In the genomic region with DNA sequence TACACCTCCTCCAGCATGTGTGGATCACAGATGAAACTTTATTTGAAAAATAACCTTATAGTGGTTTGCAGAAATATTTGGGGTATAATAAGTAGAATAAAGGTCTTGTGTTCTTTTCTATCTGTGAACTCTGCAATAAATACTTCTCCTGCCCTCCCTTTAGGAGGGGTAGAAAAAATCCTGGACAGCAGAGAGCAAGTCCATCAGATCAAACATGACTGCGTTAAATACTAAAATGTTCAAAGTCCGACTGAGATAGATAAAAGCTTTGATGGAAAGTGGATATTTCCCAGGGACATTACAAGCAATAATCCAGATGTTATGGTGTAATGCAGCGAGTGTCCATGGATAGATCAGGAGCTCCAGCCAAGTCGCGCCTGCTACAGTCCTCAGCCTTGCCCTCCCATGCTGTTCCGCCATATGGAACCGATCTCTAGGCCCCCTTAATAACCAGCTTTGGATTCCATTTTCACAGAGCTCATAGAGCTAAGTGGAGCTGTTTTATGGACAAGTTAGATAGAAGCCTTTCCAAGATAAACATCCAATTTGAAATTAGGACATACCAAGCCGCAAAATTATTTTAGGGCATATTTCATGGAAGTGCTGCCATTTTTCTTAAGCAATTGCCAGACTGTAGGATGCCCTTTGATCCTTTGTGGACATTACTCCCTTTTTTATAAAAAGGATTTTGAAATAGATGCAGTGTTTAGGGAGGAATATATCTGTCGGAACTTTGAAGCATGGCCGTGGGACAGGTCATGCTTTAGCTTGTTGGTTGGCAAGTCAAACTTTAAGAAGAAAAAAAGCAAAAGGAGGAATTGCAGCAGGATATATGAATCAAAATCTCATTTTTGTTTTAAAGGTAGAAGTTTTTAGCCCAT, we compare ENCODE assay signal across 17 cellular contexts.
"Had no signal": no experiment of that assay in that cellular context is flagged by ENCODE, and none has a peak within 500 bp of the region (broad histone marks: within the 10 kb centered on the region; RNA-seq: fewer than 3 reads in every experiment).

No MANE protein-coding gene starts in this region.

- H3K27ac ChIP-seq: left ventricle myocardium inferior, transverse colon had no signal

- H3K27me3 Mint-ChIP-seq: activated B cell treated with CpG ODN at 0.5 μM for 24 hours; activated CD4-positive, alpha-beta T cell treated with anti-CD3 and anti-CD28 coated beads, Interleukin-2, amount 10 ng/mL, durations not matched to agents 24 days and 14 days; stimulated activated memory B cell treated with anti-CD40 and anti-IgM and Interleukin-4, amounts not matched to agents 10 μg/mL and 1 μg/mL and 100 μg/mL, for 72 hours had no signal

- H3K27me3 ChIP-seq: transverse colon had no signal

- H3K9me3 ChIP-seq: left ventricle myocardium inferior, transverse colon had no signal

- H3K4me3 ChIP-seq: left ventricle myocardium inferior, transverse colon had no signal

- H3K4me3 Mint-ChIP-seq: activated B cell treated with CpG ODN at 0.5 μM for 24 hours; activated CD4-positive, alpha-beta T cell treated with anti-CD3 and anti-CD28 coated beads, Interleukin-2, amount 10 ng/mL, durations not matched to agents 24 days and 14 days; activated CD8-positive, alpha-beta T cell treated with anti-CD3 and anti-CD28 coated beads, Interleukin-2, amount 10 ng/mL, durations not matched to agents 7 days and 5 days; activated T-cell treated with anti-CD3 and anti-CD28 coated beads, Interleukin-2, amount 50 U/mL, for 72 hours; stimulated activated memory B cell treated with anti-CD40 and anti-IgM and Interleukin-4, amounts not matched to agents 10 μg/mL and 1 μg/mL and 100 μg/mL, for 72 hours; T-helper 1 cell treated with Interleukin-12 subunit alpha and Interleukin-12 subunit beta and Interleukin-4 antibody, amounts not matched to agents 30 μg/mL and 1 μg/mL, for 36 hours had no signal

- ATAC-seq: activated CD8-positive, alpha-beta T cell treated with anti-CD3 and anti-CD28 coated beads, Interleukin-2, amount 10 ng/mL, durations not matched to agents 7 days and 5 days; activated naive CD4-positive, alpha-beta T cell treated with anti-CD3 and anti-CD28 coated beads, Interleukin-2, amount 50 U/mL, for 72 hours; activated T-cell treated with anti-CD3 and anti-CD28 coated beads, Interleukin-2, amount 50 U/mL, for 72 hours; stimulated activated memory B cell treated with anti-CD40 and anti-IgM and Interleukin-4, amounts not matched to agents 10 μg/mL and 1 μg/mL and 100 μg/mL, for 72 hours had no signal

- H3K9me3 Mint-ChIP-seq: activated B cell treated with CpG ODN at 0.5 μM for 24 hours; activated CD4-positive, alpha-beta T cell treated with anti-CD3 and anti-CD28 coated beads, Interleukin-2, amount 10 ng/mL, durations not matched to agents 24 days and 14 days; activated naive CD4-positive, alpha-beta T cell treated with anti-CD3 and anti-CD28 coated beads, Interleukin-2, amount 50 U/mL, for 72 hours; activated T-cell treated with anti-CD3 and anti-CD28 coated beads, Interleukin-2, amount 50 U/mL, for 72 hours; stimulated activated memory B cell treated with anti-CD40 and anti-IgM and Interleukin-4, amounts not matched to agents 10 μg/mL and 1 μg/mL and 100 μg/mL, for 72 hours; T-helper 1 cell treated with Interleukin-12 subunit alpha and Interleukin-12 subunit beta and Interleukin-4 antibody, amounts not matched to agents 30 μg/mL and 1 μg/mL, for 36 hours had no signal

- H3K4me1 Mint-ChIP-seq: activated B cell treated with CpG ODN at 0.5 μM for 24 hours; stimulated activated memory B cell treated with anti-CD40 and anti-IgM and Interleukin-4, amounts not matched to agents 10 μg/mL and 1 μg/mL and 100 μg/mL, for 72 hours had no signal

- DNase-seq: activated B cell treated with CpG ODN at 0.5 μM for 24 hours; activated CD4-positive, alpha-beta T cell treated with anti-CD3 and anti-CD28 coated beads, Interleukin-2, amount 10 ng/mL, durations not matched to agents 24 days and 14 days; activated CD8-positive, alpha-beta memory T cell treated with anti-CD3 and anti-CD28 coated beads, Interleukin-2, amount 50 U/mL, for 4 hours; activated CD8-positive, alpha-beta T cell treated with anti-CD3 and anti-CD28 coated beads, Interleukin-2, amount 10 ng/mL, durations not matched to agents 7 days and 5 days; activated gamma-delta T cell; activated T-cell treated with anti-CD3 and anti-CD28 coated beads, Interleukin-2, amount 50 U/mL, for 72 hours; amniotic stem cell; cerebellar nuclear complex; dermis blood vessel endothelial cell; islet precursor cell; left ventricle myocardium inferior; midbrain; stimulated activated CD4-positive, alpha-beta T cell treated with anti-CD3 and anti-CD28 coated beads, Interleukin-2, amount 100 ng/mL, for 48 hours; transverse colon had no signal

- H3K36me3 ChIP-seq: left ventricle myocardium inferior had no signal

- H3K4me1 ChIP-seq: left ventricle myocardium inferior, transverse colon had no signal

- H3K27ac Mint-ChIP-seq: activated B cell treated with CpG ODN at 0.5 μM for 24 hours; activated CD4-positive, alpha-beta T cell treated with anti-CD3 and anti-CD28 coated beads, Interleukin-2, amount 10 ng/mL, durations not matched to agents 24 days and 14 days; activated CD8-positive, alpha-beta T cell treated with anti-CD3 and anti-CD28 coated beads, Interleukin-2, amount 10 ng/mL, durations not matched to agents 7 days and 5 days; activated naive CD4-positive, alpha-beta T cell treated with anti-CD3 and anti-CD28 coated beads, Interleukin-2, amount 50 U/mL, for 72 hours; activated T-cell treated with anti-CD3 and anti-CD28 coated beads, Interleukin-2, amount 50 U/mL, for 72 hours; stimulated activated memory B cell treated with anti-CD40 and anti-IgM and Interleukin-4, amounts not matched to agents 10 μg/mL and 1 μg/mL and 100 μg/mL, for 72 hours; T-helper 1 cell treated with Interleukin-12 subunit alpha and Interleukin-12 subunit beta and Interleukin-4 antibody, amounts not matched to agents 30 μg/mL and 1 μg/mL, for 36 hours had no signal
